In genomic region chr12:56103823-56104108, GRCh38 we compare ENCODE assay signal across 8 cellular contexts. TPM values are rescaled to one million over a fixed set of nuclear protein-coding genes. Genes with fewer than 3 reads are reported as not detected.
A peak's percentile ranks its signal among the peaks of the same experiment; 100 is the strongest.
DNase-seq lines count a peak whose midpoint lies in the region; ATAC-seq and TF ChIP-seq lines count a peak whose summit lies in the region.

No MANE protein-coding gene starts in this region.

- H3K27me3 Mint-ChIP-seq in T-helper 1 cell treated with Interleukin-12 subunit alpha and Interleukin-12 subunit beta and Interleukin-4 antibody, amounts not matched to agents 30 μg/mL and 1 μg/mL, for 36 hours (ENCODE audit: low read depth) = no peaks in the 10 kb centered on the region
- no peaks in the 10 kb centered on the region for H3K27me3 Mint-ChIP-seq in activated T-helper 1 cell treated with anti-CD3 and anti-CD28 coated beads, Interleukin-12 subunit alpha, Interleukin-12 subunit beta, Interleukin-2, Interleukin-4 antibody, amounts not matched to agents 30 ng/mL and 10 ng/mL and 1 ng/mL, durations not matched to agents 14 hours and 24 hours and 36 hours (ENCODE audit: insufficient read depth)
- H3K27me3 Mint-ChIP-seq in immature natural killer cell (ENCODE audit: low read depth in 3 of 3) = peaks cover 4 to 11% (median 7%) of the 10 kb centered on the region in 3 donors

- H3K9me3 Mint-ChIP-seq in T-helper 1 cell treated with Interleukin-12 subunit alpha and Interleukin-12 subunit beta and Interleukin-4 antibody, amounts not matched to agents 30 μg/mL and 1 μg/mL, for 36 hours = no peaks in the 10 kb centered on the region
- H3K9me3 Mint-ChIP-seq in activated T-helper 1 cell treated with anti-CD3 and anti-CD28 coated beads, Interleukin-12 subunit alpha, Interleukin-12 subunit beta, Interleukin-2, Interleukin-4 antibody, amounts not matched to agents 30 ng/mL and 10 ng/mL and 1 ng/mL, durations not matched to agents 14 hours and 24 hours and 36 hours = no peaks in the 10 kb centered on the region
- H3K9me3 Mint-ChIP-seq in immature natural killer cell = no peaks in the 10 kb centered on the region

- intact Hi-C loops in activated T-helper 1 cell treated with anti-CD3 and anti-CD28 coated beads, Interleukin-12 subunit alpha, Interleukin-12 subunit beta, Interleukin-2, Interleukin-4 antibody, amounts not matched to agents 30 ng/mL and 10 ng/mL and 1 ng/mL, durations not matched to agents 14 hours and 24 hours and 36 hours (cut with micrococcal nuclease) = loop anchor here (1.0 kb wide), 14 partner anchors 13 to 585 kb away; partner anchors contain the start of genes DNAJC14, MYL6B, PTGES3 and RPL41

- peak overlapping the region; percentile 98 for H3K27ac Mint-ChIP-seq in T-helper 1 cell treated with Interleukin-12 subunit alpha and Interleukin-12 subunit beta and Interleukin-4 antibody, amounts not matched to agents 30 μg/mL and 1 μg/mL, for 36 hours
- H3K27ac Mint-ChIP-seq in activated T-helper 1 cell treated with anti-CD3 and anti-CD28 coated beads, Interleukin-12 subunit alpha, Interleukin-12 subunit beta, Interleukin-2, Interleukin-4 antibody, amounts not matched to agents 30 ng/mL and 10 ng/mL and 1 ng/mL, durations not matched to agents 14 hours and 24 hours and 36 hours = peak overlapping the region; percentile 89
- H3K27ac Mint-ChIP-seq in immature natural killer cell = peak overlapping the region; percentile 93 to 99 (median 96)

- no peak for ATAC-seq in foreskin keratinocyte

- H3K4me3 Mint-ChIP-seq in T-helper 1 cell treated with Interleukin-12 subunit alpha and Interleukin-12 subunit beta and Interleukin-4 antibody, amounts not matched to agents 30 μg/mL and 1 μg/mL, for 36 hours = peak overlapping the region; percentile 99
- peak overlapping the region; percentile 98 for H3K4me3 Mint-ChIP-seq in activated T-helper 1 cell treated with anti-CD3 and anti-CD28 coated beads, Interleukin-12 subunit alpha, Interleukin-12 subunit beta, Interleukin-2, Interleukin-4 antibody, amounts not matched to agents 30 ng/mL and 10 ng/mL and 1 ng/mL, durations not matched to agents 14 hours and 24 hours and 36 hours
- peak overlapping the region; percentile 92 to 100 (median 96) for H3K4me3 Mint-ChIP-seq in immature natural killer cell

- DNase-seq in T-helper 1 cell = no peak
- no peak for DNase-seq in activated T-helper 1 cell treated with anti-CD3 and anti-CD28 coated beads, Interleukin-12 subunit alpha, Interleukin-12 subunit beta, Interleukin-2, Interleukin-4 antibody, amounts not matched to agents 30 ng/mL and 10 ng/mL and 1 ng/mL, durations not matched to agents 14 hours and 24 hours and 36 hours (ENCODE audit: low spot score)
- DNase-seq in immature natural killer cell = no peak
- DNase-seq in substantia nigra (lab: John Stamatoyannopoulos, UW) = no peak
- no peak for DNase-seq in foreskin keratinocyte
- DNase-seq in GDM1 (lab: John Stamatoyannopoulos, UW) = no peak
- no peak for DNase-seq in pons (ENCODE audit: low spot score)

- H3K4me1 ChIP-seq in foreskin keratinocyte = peaks cover 3% of the 10 kb centered on the region

- H3K4me1 Mint-ChIP-seq in T-helper 1 cell treated with Interleukin-12 subunit alpha and Interleukin-12 subunit beta and Interleukin-4 antibody, amounts not matched to agents 30 μg/mL and 1 μg/mL, for 36 hours (ENCODE audit: low read depth) = peaks cover 49% of the 10 kb centered on the region
- H3K4me1 Mint-ChIP-seq in activated T-helper 1 cell treated with anti-CD3 and anti-CD28 coated beads, Interleukin-12 subunit alpha, Interleukin-12 subunit beta, Interleukin-2, Interleukin-4 antibody, amounts not matched to agents 30 ng/mL and 10 ng/mL and 1 ng/mL, durations not matched to agents 14 hours and 24 hours and 36 hours (ENCODE audit: low read depth) = peaks cover 49% of the 10 kb centered on the region
- H3K4me1 Mint-ChIP-seq in immature natural killer cell = peaks cover 50 to 57% of the 10 kb centered on the region in 2 donors

- peaks cover 35% of the 10 kb centered on the region for H3K36me3 Mint-ChIP-seq in T-helper 1 cell treated with Interleukin-12 subunit alpha and Interleukin-12 subunit beta and Interleukin-4 antibody, amounts not matched to agents 30 μg/mL and 1 μg/mL, for 36 hours (ENCODE audit: low read depth)
- peaks cover 35% of the 10 kb centered on the region for H3K36me3 Mint-ChIP-seq in activated T-helper 1 cell treated with anti-CD3 and anti-CD28 coated beads, Interleukin-12 subunit alpha, Interleukin-12 subunit beta, Interleukin-2, Interleukin-4 antibody, amounts not matched to agents 30 ng/mL and 10 ng/mL and 1 ng/mL, durations not matched to agents 14 hours and 24 hours and 36 hours (ENCODE audit: low read depth)
- H3K36me3 Mint-ChIP-seq in immature natural killer cell = peaks cover 0 to 15% (median 5%) of the 10 kb centered on the region in 3 donors

- H3K27ac ChIP-seq in substantia nigra (ENCODE audit: low read depth, low read length, poor library complexity, severe bottlenecking) (peak overlapping the region; percentile 90), foreskin keratinocyte (no peak overlapping the region)

- H3K27me3 ChIP-seq in foreskin keratinocyte = no peaks in the 10 kb centered on the region

- TF ChIP-seq CTCF in foreskin keratinocyte (conservative IDR thresholded peaks at IDR 0.05) = no peak

RNA-seq across cellular contexts. Expression of gene PA2G4, which starts 0.6 kb away (rescaled TPM):
- 404 and 419 TPM in 2 replicates for total RNA-seq in activated T-helper 1 cell treated with anti-CD3 and anti-CD28 coated beads, Interleukin-12 subunit alpha, Interleukin-12 subunit beta, Interleukin-2, Interleukin-4 antibody, amounts not matched to agents 30 ng/mL and 10 ng/mL and 1 ng/mL, durations not matched to agents 14 hours and 24 hours and 36 hours
- 100 to 1,000 TPM; 192 to 222 (median 214) TPM for polyA plus RNA-seq in immature natural killer cell
- 259 and 335 TPM in 2 replicates for total RNA-seq in foreskin keratinocyte
- 213 and 297 TPM in 2 replicates for polyA plus RNA-seq in foreskin keratinocyte

RNA-seq across cellular contexts. Expression of gene RPL41, which starts 12.7 kb away (rescaled TPM):
- total RNA-seq in activated T-helper 1 cell treated with anti-CD3 and anti-CD28 coated beads, Interleukin-12 subunit alpha, Interleukin-12 subunit beta, Interleukin-2, Interleukin-4 antibody, amounts not matched to agents 30 ng/mL and 10 ng/mL and 1 ng/mL, durations not matched to agents 14 hours and 24 hours and 36 hours = 3,669 and 3,676 TPM in 2 replicates
- 1,000 to 10,000 TPM; 2,591 to 7,233 (median 3,803) TPM for polyA plus RNA-seq in immature natural killer cell
- 4,994 and 5,148 TPM in 2 replicates for total RNA-seq in foreskin keratinocyte
- 7,188 and 7,608 TPM in 2 replicates for polyA plus RNA-seq in foreskin keratinocyte

RNA-seq across cellular contexts. Expression of gene ZC3H10, which starts 14.3 kb away (rescaled TPM):
- 13.5 and 13.7 TPM in 2 replicates for total RNA-seq in activated T-helper 1 cell treated with anti-CD3 and anti-CD28 coated beads, Interleukin-12 subunit alpha, Interleukin-12 subunit beta, Interleukin-2, Interleukin-4 antibody, amounts not matched to agents 30 ng/mL and 10 ng/mL and 1 ng/mL, durations not matched to agents 14 hours and 24 hours and 36 hours
- polyA plus RNA-seq in immature natural killer cell = 1 to 10 TPM in 2 of 3 donors, under 1 TPM in 1; 0.86 to 4.2 (median 1.3) TPM
- 2.4 and 2.9 TPM in 2 replicates for total RNA-seq in foreskin keratinocyte
- 1.4 and 1.5 TPM in 2 replicates for polyA plus RNA-seq in foreskin keratinocyte

RNA-seq across cellular contexts. Expression of gene ERBB3, which starts 23.8 kb away (rescaled TPM):
- 0.51 and 0.65 TPM in 2 replicates for total RNA-seq in activated T-helper 1 cell treated with anti-CD3 and anti-CD28 coated beads, Interleukin-12 subunit alpha, Interleukin-12 subunit beta, Interleukin-2, Interleukin-4 antibody, amounts not matched to agents 30 ng/mL and 10 ng/mL and 1 ng/mL, durations not matched to agents 14 hours and 24 hours and 36 hours
- polyA plus RNA-seq in immature natural killer cell = not detected
- 12.1 and 13.3 TPM in 2 replicates for total RNA-seq in foreskin keratinocyte
- polyA plus RNA-seq in foreskin keratinocyte = 8.4 and 8.5 TPM in 2 replicates

RNA-seq across cellular contexts. Expression of gene ESYT1, which starts 24.3 kb away (rescaled TPM):
- 159 and 161 TPM in 2 replicates for total RNA-seq in activated T-helper 1 cell treated with anti-CD3 and anti-CD28 coated beads, Interleukin-12 subunit alpha, Interleukin-12 subunit beta, Interleukin-2, Interleukin-4 antibody, amounts not matched to agents 30 ng/mL and 10 ng/mL and 1 ng/mL, durations not matched to agents 14 hours and 24 hours and 36 hours
- polyA plus RNA-seq in immature natural killer cell (100 to 1,000 TPM; 217 to 502 (median 273) TPM), foreskin keratinocyte (97.9 and 105 TPM in 2 replicates)
- 144 and 152 TPM in 2 replicates for total RNA-seq in foreskin keratinocyte
